ENCODE assay signal across 8 cellular contexts in the genomic region with DNA sequence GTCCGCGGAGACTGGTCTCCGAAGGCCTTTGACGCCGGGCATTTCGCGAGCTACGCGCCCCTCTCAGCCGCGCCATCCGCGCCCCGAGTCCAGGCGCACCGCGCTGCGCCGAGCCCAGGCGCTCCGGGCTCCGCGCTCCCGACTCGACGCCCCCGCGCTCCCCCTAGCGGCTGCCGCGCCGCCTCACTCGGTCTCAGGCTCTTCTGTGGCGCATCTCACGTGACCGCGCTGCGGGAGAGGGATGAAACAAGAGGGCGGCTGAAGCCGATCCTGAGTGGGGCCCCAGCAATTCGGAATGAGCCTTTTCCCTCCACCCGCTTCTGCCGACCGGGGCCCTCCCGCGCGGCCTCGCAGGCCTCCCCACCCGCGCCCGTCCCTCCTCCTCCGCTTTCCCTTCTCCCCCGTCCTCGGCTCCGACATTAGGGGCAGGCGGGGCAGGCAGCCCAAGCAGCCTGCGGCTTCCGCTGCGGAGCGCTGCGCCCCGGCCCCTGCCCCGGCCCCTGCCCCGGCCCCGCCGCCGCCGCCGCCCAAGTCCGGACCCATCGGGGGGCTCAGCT. TPM values are rescaled to one million over a fixed set of nuclear protein-coding genes. Genes with fewer than 3 reads are reported as not detected.
A peak's percentile ranks its signal among the peaks of the same experiment; 100 is the strongest.
DNase-seq lines count a peak whose midpoint lies in the region; ATAC-seq and TF ChIP-seq lines count a peak whose summit lies in the region.

No MANE protein-coding gene starts in this region.

- no peak overlapping the region for H3K9ac ChIP-seq in liver (ENCODE audit: low read depth in 1 of 2, low read length in 2 of 2)

- TF ChIP-seq CTCF in BE2C (IDR thresholded peaks at IDR 0.05; ENCODE audit: low read depth, low read length) (peak; percentile 68), liver (IDR thresholded peaks at IDR 0.05; ENCODE audit: low read depth, low read length, missing input control) (peak; percentile 86)

- H3K9me3 ChIP-seq in BE2C = no peaks in the 10 kb centered on the region
- H3K9me3 ChIP-seq in liver (ENCODE audit: control insufficient read depth in 4 of 4, low read length in 3 of 4) = no peaks in the 10 kb centered on the region

- H3K27ac ChIP-seq in liver (ENCODE audit: low read depth in 1 of 2, low read length in 2 of 2) = peak overlapping the region; percentile 77 to 78

- peak overlapping the region; percentile 80 for H3K4me3 ChIP-seq in BE2C (ENCODE audit: low read depth, low read length)
- peak overlapping the region; percentile 49 to 83 (median 65) for H3K4me3 ChIP-seq in liver (ENCODE audit: low read depth in 1 of 3, low read length in 3 of 3)

- WGBS in liver = under 1% methylated on average over 71 of the region's 71 CpGs

- peak; percentile 43 to 59 for TF ChIP-seq RAD21 in liver (IDR thresholded peaks at IDR 0.05)

- H3K27me3 ChIP-seq in BE2C (peaks cover 9% of the 10 kb centered on the region), liver (ENCODE audit: control insufficient read depth in 4 of 4, insufficient read depth in 4 of 4, low read length in 3 of 4) (no peaks in the 10 kb centered on the region)

- H3K4me1 ChIP-seq in BE2C (no peaks in the 10 kb centered on the region), liver (ENCODE audit: control insufficient read depth in 4 of 4, insufficient read depth in 4 of 4, low read length in 3 of 4) (peaks cover 5 to 18% (median 10%) of the 10 kb centered on the region in 4 donors)

- DNase-seq in BE2C (peak; percentile 95), NCI-H446 (lab: John Stamatoyannopoulos, UW) (peak; percentile 84 to 91), dedifferentiated amniotic fluid mesenchymal stem cell (ENCODE audit: extremely low spot score) (peak; percentile 92)
- DNase-seq in activated CD4-positive, alpha-beta T cell treated with anti-CD3 and anti-CD28 coated beads for 48 hours = peak; percentile 94
- peak; percentile 93 for DNase-seq in stimulated activated CD4-positive, alpha-beta T cell treated with anti-CD3 and anti-CD28 coated beads, Interleukin-4, amount 100 ng/mL, for 24 hours

- peak; percentile 90 for ATAC-seq in GM19035 (IDR thresholded peaks at IDR 0.05; ENCODE audit: unreplicated experiment)
- ATAC-seq in HG03342 (IDR thresholded peaks at IDR 0.05; ENCODE audit: unreplicated experiment) = peak; percentile 91

- no peaks in the 10 kb centered on the region for H3K36me3 ChIP-seq in BE2C
- peaks cover 0 to 1% (median 0%) of the 10 kb centered on the region in 4 donors for H3K36me3 ChIP-seq in liver (ENCODE audit: control insufficient read depth in 4 of 4, insufficient read depth in 3 of 4, low read depth in 1 of 4, low read length in 3 of 4)

TF ChIP-seq in liver, 16 proteins besides CTCF, POLR2A, EP300 and RAD21:
- TF ChIP-seq FOXA2 (IDR thresholded peaks at IDR 0.05) (no peak), HNF4G (IDR thresholded peaks at IDR 0.05) (no peak), RXRA (IDR thresholded peaks at IDR 0.05) (no peak), SP1 (IDR thresholded peaks at IDR 0.05) (no peak), HNF4A (conservative IDR thresholded peaks at IDR 0.05) (no peak), EGR1 (IDR thresholded peaks at IDR 0.05; ENCODE audit: low read depth in 2 of 2) (peak in 1 of 2 donors; percentile 77), YY1 (IDR thresholded peaks at IDR 0.05) (peak; percentile 88), TAF1 (conservative IDR thresholded peaks at IDR 0.05) (no peak), GABPA (IDR thresholded peaks at IDR 0.05 in 1 of 2, conservative IDR thresholded peaks at IDR 0.05 in 1 of 2) (no peak), NR2F2 (IDR thresholded peaks at IDR 0.05) (no peak), JUND (IDR thresholded peaks at IDR 0.05) (no peak), FOXA1 (IDR thresholded peaks at IDR 0.05) (no peak)
- TF ChIP-seq, protein P1, sequence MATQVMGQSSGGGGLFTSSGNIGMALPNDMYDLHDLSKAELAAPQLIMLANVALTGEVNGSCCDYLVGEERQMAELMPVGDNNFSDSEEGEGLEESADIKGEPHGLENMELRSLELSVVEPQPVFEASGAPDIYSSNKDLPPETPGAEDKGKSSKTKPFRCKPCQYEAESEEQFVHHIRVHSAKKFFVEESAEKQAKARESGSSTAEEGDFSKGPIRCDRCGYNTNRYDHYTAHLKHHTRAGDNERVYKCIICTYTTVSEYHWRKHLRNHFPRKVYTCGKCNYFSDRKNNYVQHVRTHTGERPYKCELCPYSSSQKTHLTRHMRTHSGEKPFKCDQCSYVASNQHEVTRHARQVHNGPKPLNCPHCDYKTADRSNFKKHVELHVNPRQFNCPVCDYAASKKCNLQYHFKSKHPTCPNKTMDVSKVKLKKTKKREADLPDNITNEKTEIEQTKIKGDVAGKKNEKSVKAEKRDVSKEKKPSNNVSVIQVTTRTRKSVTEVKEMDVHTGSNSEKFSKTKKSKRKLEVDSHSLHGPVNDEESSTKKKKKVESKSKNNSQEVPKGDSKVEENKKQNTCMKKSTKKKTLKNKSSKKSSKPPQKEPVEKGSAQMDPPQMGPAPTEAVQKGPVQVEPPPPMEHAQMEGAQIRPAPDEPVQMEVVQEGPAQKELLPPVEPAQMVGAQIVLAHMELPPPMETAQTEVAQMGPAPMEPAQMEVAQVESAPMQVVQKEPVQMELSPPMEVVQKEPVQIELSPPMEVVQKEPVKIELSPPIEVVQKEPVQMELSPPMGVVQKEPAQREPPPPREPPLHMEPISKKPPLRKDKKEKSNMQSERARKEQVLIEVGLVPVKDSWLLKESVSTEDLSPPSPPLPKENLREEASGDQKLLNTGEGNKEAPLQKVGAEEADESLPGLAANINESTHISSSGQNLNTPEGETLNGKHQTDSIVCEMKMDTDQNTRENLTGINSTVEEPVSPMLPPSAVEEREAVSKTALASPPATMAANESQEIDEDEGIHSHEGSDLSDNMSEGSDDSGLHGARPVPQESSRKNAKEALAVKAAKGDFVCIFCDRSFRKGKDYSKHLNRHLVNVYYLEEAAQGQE (IDR thresholded peaks at IDR 0.05) = no peak
- TF ChIP-seq, protein P2, sequence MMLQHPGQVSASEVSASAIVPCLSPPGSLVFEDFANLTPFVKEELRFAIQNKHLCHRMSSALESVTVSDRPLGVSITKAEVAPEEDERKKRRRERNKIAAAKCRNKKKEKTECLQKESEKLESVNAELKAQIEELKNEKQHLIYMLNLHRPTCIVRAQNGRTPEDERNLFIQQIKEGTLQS (IDR thresholded peaks at IDR 0.05) = no peak
- TF ChIP-seq, protein P3, sequence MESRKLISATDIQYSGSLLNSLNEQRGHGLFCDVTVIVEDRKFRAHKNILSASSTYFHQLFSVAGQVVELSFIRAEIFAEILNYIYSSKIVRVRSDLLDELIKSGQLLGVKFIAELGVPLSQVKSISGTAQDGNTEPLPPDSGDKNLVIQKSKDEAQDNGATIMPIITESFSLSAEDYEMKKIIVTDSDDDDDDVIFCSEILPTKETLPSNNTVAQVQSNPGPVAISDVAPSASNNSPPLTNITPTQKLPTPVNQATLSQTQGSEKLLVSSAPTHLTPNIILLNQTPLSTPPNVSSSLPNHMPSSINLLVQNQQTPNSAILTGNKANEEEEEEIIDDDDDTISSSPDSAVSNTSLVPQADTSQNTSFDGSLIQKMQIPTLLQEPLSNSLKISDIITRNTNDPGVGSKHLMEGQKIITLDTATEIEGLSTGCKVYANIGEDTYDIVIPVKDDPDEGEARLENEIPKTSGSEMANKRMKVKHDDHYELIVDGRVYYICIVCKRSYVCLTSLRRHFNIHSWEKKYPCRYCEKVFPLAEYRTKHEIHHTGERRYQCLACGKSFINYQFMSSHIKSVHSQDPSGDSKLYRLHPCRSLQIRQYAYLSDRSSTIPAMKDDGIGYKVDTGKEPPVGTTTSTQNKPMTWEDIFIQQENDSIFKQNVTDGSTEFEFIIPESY (IDR thresholded peaks at IDR 0.05) = no peak
- TF ChIP-seq, protein P4, sequence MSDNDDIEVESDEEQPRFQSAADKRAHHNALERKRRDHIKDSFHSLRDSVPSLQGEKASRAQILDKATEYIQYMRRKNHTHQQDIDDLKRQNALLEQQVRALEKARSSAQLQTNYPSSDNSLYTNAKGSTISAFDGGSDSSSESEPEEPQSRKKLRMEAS (IDR thresholded peaks at IDR 0.05) = no peak

RNA-seq across cellular contexts. Expression of a gene that starts 42.5 kb away (rescaled TPM):
- polyA plus RNA-seq in BE2C (2012; ENCODE audit: insufficient read depth, insufficient read length, low read depth) = 64.2 TPM
- 10 to 100 TPM; 11.6 to 15.5 TPM for total RNA-seq in liver
- 10 to 100 TPM; 19.1 to 19.6 TPM for polyA plus RNA-seq in liver

Comparison
In these comparisons a context has a peak if more than half of its experiments do, and no peak if none do; other contexts are left out.
1. Peak in every context shown above with its lines: DNase-seq, ATAC-seq, H3K4me3 ChIP-seq and H3K27ac ChIP-seq.